Comparison of ENCODE assay signal across 31 cellular contexts in genomic region chr20:23019403-23019802, GRCh38. TPM values are rescaled to one million over a fixed set of nuclear protein-coding genes. Genes with fewer than 3 reads are reported as not detected.
A peak's percentile ranks its signal among the peaks of the same experiment; 100 is the strongest.
DNase-seq lines count a peak whose midpoint lies in the region; ATAC-seq and TF ChIP-seq lines count a peak whose summit lies in the region.
"Had no signal": no experiment of that assay in that cellular context is flagged by ENCODE, and none has a peak within 500 bp of the region (broad histone marks: within the 10 kb centered on the region; RNA-seq: fewer than 3 reads in every experiment).

No MANE protein-coding gene starts in this region.

- 23 to 28% (median 25%) methylated on average over 7 of the region's 7 CpGs for WGBS in psoas muscle, 3 donors
- 13% methylated on average over 7 of the region's 7 CpGs for WGBS in SK-N-SH (ENCODE audit: low lambda C conversion rate)

- no peaks in the 10 kb centered on the region for H3K79me2 ChIP-seq in SK-N-SH (ENCODE audit: insufficient read depth)
- H3K79me2 ChIP-seq: parathyroid adenoma had no signal

- H3K4me3 ChIP-seq in psoas muscle, result no peak overlapping the region
- no peak overlapping the region for H3K4me3 ChIP-seq in SK-N-SH (ENCODE audit: low read depth in 2 of 2, low read length in 1 of 2)
- H3K4me3 ChIP-seq: cardiac muscle cell, PC-9, SJSA1, testis, uterus had no signal

- H3K27me3 ChIP-seq in psoas muscle (ENCODE audit: insufficient read depth in 3 of 3, low read length in 2 of 3), result no peaks in the 10 kb centered on the region
- H3K27me3 ChIP-seq in SK-N-SH (ENCODE audit: insufficient read depth), result peaks cover 20% of the 10 kb centered on the region; the same call in 1 of the 2 replicates
- H3K27me3 ChIP-seq: cardiac muscle cell, SJSA1, testis, uterus had no signal

- H3K9me3 ChIP-seq in psoas muscle, result no peaks in the 10 kb centered on the region
- no peaks in the 10 kb centered on the region for H3K9me3 ChIP-seq in SK-N-SH
- H3K9me3 ChIP-seq: SJSA1, testis, uterus had no signal

- H3K4me1 ChIP-seq in psoas muscle, result peaks cover 6% of the 10 kb centered on the region
- no peaks in the 10 kb centered on the region for H3K4me1 ChIP-seq in SK-N-SH (ENCODE audit: control insufficient read depth in 1 of 2, insufficient read depth in 2 of 2, low read depth in 1 of 2, low read length in 1 of 2)
- H3K4me1 ChIP-seq: parathyroid adenoma, testis, uterus had no signal

- no peak overlapping the region for H3K9ac ChIP-seq in SK-N-SH
- H3K9ac ChIP-seq: parathyroid adenoma had no signal

- no peak overlapping the region for H2AFZ ChIP-seq in SK-N-SH (ENCODE audit: low read depth)
- H2AFZ ChIP-seq: parathyroid adenoma, PC-9 had no signal

- ATAC-seq in psoas muscle (peak; percentile 40 to 78 (median 72)), HG02642 (IDR thresholded peaks at IDR 0.05; ENCODE audit: poor library complexity, unreplicated experiment) (no peak)
- ATAC-seq: activated CD8-positive, alpha-beta memory T cell treated with anti-CD3 and anti-CD28 coated beads, Interleukin-2, amount 10 ng/mL, durations not matched to agents 7 days and 5 days; natural killer cell treated with Interleukin-12 subunit alpha and Interleukin-12 subunit beta and Interleukin-15 and Interleukin-18, amount 100 ng/mL, for 72 hours; stimulated activated effector memory CD8-positive, alpha-beta T cell treated with anti-CD3 and anti-CD28 coated beads, Interleukin-12 subunit alpha, Interleukin-12 subunit beta, amount 100 ng/mL, for 72 hours had no signal

- no peak for TF ChIP-seq RAD21 in SK-N-SH (IDR thresholded peaks at IDR 0.05; ENCODE audit: low read length)

- no peaks in the 10 kb centered on the region for H4K20me1 ChIP-seq in SK-N-SH (ENCODE audit: insufficient read depth)

- in situ Hi-C loops in G401 (cut with HindIII; ENCODE audit: low sequenced_read_pairs), result no loop called here

- H3K36me3 ChIP-seq in psoas muscle (ENCODE audit: insufficient read depth in 1 of 2, low read depth in 1 of 2) (no peaks in the 10 kb centered on the region), SK-N-SH (replicated peaks in 1 of 2; ENCODE audit: control insufficient read depth in 1 of 2, insufficient read depth in 2 of 2, low read length in 1 of 2) (no peaks in the 10 kb centered on the region)
- H3K36me3 ChIP-seq: cardiac muscle cell, SJSA1, uterus had no signal

- no peaks in the 10 kb centered on the region for H3K9me2 ChIP-seq in SK-N-SH

- DNase-seq in G401 (ENCODE audit: low spot score), result peak; percentile 70
- DNase-seq in amygdala (lab: John Stamatoyannopoulos, UW), result peak in 35 of 56 donors; percentile 4 to 74 (median 36)
- peak in 35 of 51 donors; percentile 7 to 68 (median 31) for DNase-seq in hypothalamus (lab: John Stamatoyannopoulos, UW)
- no peak for DNase-seq in psoas muscle
- no peak for DNase-seq in iPS-NIHi11 (ENCODE audit: low spot score)
- no peak for DNase-seq in SK-N-SH
- no peak for DNase-seq in glomerular visceral epithelial cell (ENCODE audit: extremely low spot score)
- DNase-seq: activated CD4-positive, alpha-beta T cell treated with anti-CD3 and anti-CD28 coated beads, Interleukin-2, amount 10 ng/mL, durations not matched to agents 7 days and 5 days; activated CD8-positive, alpha-beta memory T cell treated with anti-CD3 and anti-CD28 coated beads, Interleukin-2, amount 10 ng/mL, durations not matched to agents 7 days and 5 days; activated naive CD4-positive, alpha-beta T cell treated with anti-CD3 and anti-CD28 coated beads, Interleukin-2, amount 10 ng/mL, durations not matched to agents 7 days and 5 days; CD4-positive, alpha-beta memory T cell; DMS153; foreskin melanocyte; H9; KG1; mesendoderm; MV-4-11; NCI-H226; NCI-H82; PC-9; stimulated activated CD4-positive, alpha-beta T cell treated with anti-CD3 and anti-CD28 coated beads, Interleukin-1b, Interleukin-23, amount 100 ng/mL, for 48 hours; testis; uterus had no signal

- TF ChIP-seq CTCF in psoas muscle (IDR thresholded peaks at IDR 0.05) (no peak), SK-N-SH (IDR thresholded peaks at IDR 0.05) (no peak)

- H3F3A ChIP-seq in SK-N-SH (replicated peaks; ENCODE audit: insufficient read depth), result no peaks in the 10 kb centered on the region

- H3K4me2 ChIP-seq in SK-N-SH, result no peak overlapping the region
- H3K4me2 ChIP-seq: PC-9 had no signal

- CTCF ChIA-PET in SK-N-SH (lab: Yijun Ruan, JAX), result no interaction called here

- TF ChIP-seq EP300 in SK-N-SH (IDR thresholded peaks at IDR 0.05; ENCODE audit: borderline replicate concordance in 1 of 2, low read depth in 1 of 2, low read length in 1 of 2), result no peak

- H3K27ac ChIP-seq in psoas muscle (no peak overlapping the region), SK-N-SH (ENCODE audit: low read depth in 2 of 2, low read length in 1 of 2) (no peak overlapping the region)
- H3K27ac ChIP-seq: cardiac muscle cell, parathyroid adenoma, PC-9, SJSA1, testis, uterus had no signal

- intact Hi-C loops in psoas muscle (cut with DNase I), result no loop called here

- POLR2A ChIA-PET in SK-N-SH (lab: Yijun Ruan, JAX), result no interaction called here

TF ChIP-seq in SK-N-SH, 30 proteins besides CTCF, POLR2A, EP300 and RAD21:
- TF ChIP-seq FOXM1 (IDR thresholded peaks at IDR 0.05; ENCODE audit: low read depth) (no peak), POLR2AphosphoS5 (IDR thresholded peaks at IDR 0.05; ENCODE audit: low read depth, low read length) (no peak), YY1 (IDR thresholded peaks at IDR 0.05; ENCODE audit: low read depth) (no peak), PBX3 (IDR thresholded peaks at IDR 0.05) (no peak)

RNA-seq across cellular contexts. Expression of gene SSTR4, which starts 15.7 kb away (rescaled TPM):
- total RNA-seq in G401 (2014; rRNA removed; shearing (Covaris generic)), result not detected in 2 replicates
- not detected for total RNA-seq in psoas muscle
- not detected for polyA plus RNA-seq in psoas muscle
- polyA plus RNA-seq in SK-N-SH (2012; rRNA removed), result not detected in 2 replicates
- polyA plus RNA-seq in SK-N-SH (2012; cell fraction: cytosol; rRNA removed), result not detected in 2 replicates
- not detected in 2 replicates for polyA plus RNA-seq in SK-N-SH (2012; cell fraction: nucleus; rRNA removed)
- total RNA-seq: activated CD4-positive, alpha-beta T cell treated with anti-CD3 and anti-CD28 coated beads, Interleukin-2, amount 10 ng/mL, durations not matched to agents 7 days and 5 days; activated CD8-positive, alpha-beta memory T cell treated with anti-CD3 and anti-CD28 coated beads, Interleukin-2, amount 10 ng/mL, durations not matched to agents 7 days and 5 days; cardiac muscle cell; CD4-positive, alpha-beta memory T cell; H9; natural killer cell treated with Interleukin-12 subunit alpha and Interleukin-12 subunit beta and Interleukin-15 and Interleukin-18, amount 100 ng/mL, for 72 hours; PC-9; SJSA1; skeletal muscle tissue; uterus had no signal
- polyA plus RNA-seq: cardiac muscle cell; CD4-positive, alpha-beta memory T cell; esophagus had no signal

RNA-seq across cellular contexts. Expression of gene THBD, which starts 30.1 kb away (rescaled TPM):
- total RNA-seq in G401 (2014; rRNA removed; shearing (Covaris generic)), result not detected in 2 replicates
- total RNA-seq in psoas muscle, result 10 to 100 TPM in 3 of 4 donors, 1 to 10 TPM in 1; 6.5 to 75.3 (median 55.2) TPM
- 100 to 1,000 TPM in 1 of 3 donors, 10 to 100 TPM in 2; 10.8 to 604 (median 12.9) TPM for polyA plus RNA-seq in psoas muscle
- 0.13 and 0.33 TPM in 2 replicates for polyA plus RNA-seq in SK-N-SH (2012; rRNA removed)
- polyA plus RNA-seq in SK-N-SH (2012; cell fraction: cytosol; rRNA removed), result 0.14 and 0.22 TPM in 2 replicates
- polyA plus RNA-seq in SK-N-SH (2012; cell fraction: nucleus; rRNA removed), result 0.18 and 0.19 TPM in 2 replicates
- total RNA-seq: activated CD4-positive, alpha-beta T cell treated with anti-CD3 and anti-CD28 coated beads, Interleukin-2, amount 10 ng/mL, durations not matched to agents 7 days and 5 days; activated CD8-positive, alpha-beta memory T cell treated with anti-CD3 and anti-CD28 coated beads, Interleukin-2, amount 10 ng/mL, durations not matched to agents 7 days and 5 days had no signal

Comparison
In these comparisons a context has a peak if more than half of its experiments do, and no peak if none do; other contexts are left out.
1. DNase-seq: peak in G401 (single experiment), amygdala (35 of 56) and hypothalamus (35 of 51); none in psoas muscle (0 of 2), iPS-NIHi11 (single experiment), SK-N-SH (single experiment) and glomerular visceral epithelial cell (single experiment).